ENCODE assay signal across 8 cellular contexts in genomic region chr1:117366982-117367768, GRCh38. TPM values are rescaled to one million over a fixed set of nuclear protein-coding genes. Genes with fewer than 3 reads are reported as not detected.
DNase-seq lines count a peak whose midpoint lies in the region; ATAC-seq, FAIRE-seq and TF ChIP-seq lines count a peak whose summit lies in the region.

Gene MAN1A2, plus strand, starts transcription at chr1:117367449. Its CDS starts 735 bp downstream, at chr1:117368184.

- no peaks in the 10 kb centered on the region for H3K4me1 ChIP-seq in kidney (ENCODE audit: control insufficient read depth in 1 of 2, insufficient read depth in 1 of 2, low read depth in 1 of 2, low read length in 2 of 2)

- peak within 1 kb of the TSS; percentile 84 to 94 for H3K4me3 ChIP-seq in kidney (ENCODE audit: low read length in 2 of 2)

- peak; percentile 89 for DNase-seq in NK-92 treated with Interleukin-12 subunit alpha and Interleukin-12 subunit beta, amount 100 ng/mL, for 24 hours (lab: John Stamatoyannopoulos, UW)
- no peak for DNase-seq in NK-92 (lab: John Stamatoyannopoulos, UW; ENCODE audit: unreplicated experiment)
- DNase-seq in NCI-H2171 treated with DMSO at 0.1 percent for 48 hours (lab: John Stamatoyannopoulos, UW) = peak; percentile 60
- DNase-seq in cerebellar cortex (ENCODE audit: low spot score) = peak; percentile 72
- peak; percentile 97 for DNase-seq in kidney
- DNase-seq in stimulated activated CD4-positive, alpha-beta T cell treated with anti-CD3 and anti-CD28 coated beads, Interleukin-15, amount 100 ng/mL, for 24 hours = peak; percentile 84

- H3K36me3 ChIP-seq in kidney (ENCODE audit: control insufficient read depth in 1 of 2, insufficient read depth in 2 of 2, low read length in 2 of 2) = no peaks in the 10 kb centered on the region

- peak within 1 kb of the TSS; percentile 93 to 97 for H3K9ac ChIP-seq in kidney (ENCODE audit: low read length in 2 of 2)

- ATAC-seq in HG02938 (IDR thresholded peaks at IDR 0.05; ENCODE audit: unreplicated experiment) = peak; percentile 61
- peak; percentile 67 to 79 for ATAC-seq in activated CD4-positive, CD25-positive, alpha-beta regulatory T cell treated with anti-CD3 and anti-CD28 coated beads, Interleukin-2, amount 50 U/mL, for 24 hours

- peak within 1 kb of the TSS; percentile 92 to 95 for H3K27ac ChIP-seq in kidney (ENCODE audit: low read depth in 2 of 2, low read length in 2 of 2)

- intact Hi-C loops in kidney (cut with DNase I) = no loop called here

- no peaks in the 10 kb centered on the region for H3K9me3 ChIP-seq in kidney (ENCODE audit: control insufficient read depth in 1 of 2, low read length in 2 of 2)

- FAIRE-seq in kidney (lab: Jason Lieb, UNC) = no peak

- TF ChIP-seq CTCF in kidney (IDR thresholded peaks at IDR 0.05; ENCODE audit: borderline replicate concordance, extremely low read depth, insufficient read depth) = no peak

RNA-seq across cellular contexts. Expression of gene MAN1A2, which starts in this region (rescaled TPM):
- 54.4 TPM for total RNA-seq in kidney
- polyA plus RNA-seq in kidney (ENCODE audit: insufficient read depth, low read depth, low replicate concordance) = 8.0 TPM
